ENCODE assay signal across 13 cellular contexts in genomic region chr17:233473-233941, GRCh38. TPM values are rescaled to one million over a fixed set of nuclear protein-coding genes. Genes with fewer than 3 reads are reported as not detected.
DNase-seq lines count a peak whose midpoint lies in the region; ATAC-seq and TF ChIP-seq lines count a peak whose summit lies in the region.
"Had no signal": no experiment of that assay in that cellular context is flagged by ENCODE, and none has a peak within 500 bp of the region (broad histone marks: within the 10 kb centered on the region; RNA-seq: fewer than 3 reads in every experiment).

No MANE protein-coding gene starts in this region.

- no peak overlapping the region for H3K4me2 ChIP-seq in smooth muscle cell
- H3K4me2 ChIP-seq: KMS-11 had no signal

- no peaks in the 10 kb centered on the region for H3K79me2 ChIP-seq in smooth muscle cell (ENCODE audit: low read depth)

- H3K27ac ChIP-seq in esophagus squamous epithelium: peak overlapping the region; percentile 27 to 84 (median 78)
- H3K27ac ChIP-seq in aorta (ENCODE audit: low read depth in 1 of 2, low read length in 2 of 2): no peak overlapping the region
- H3K27ac ChIP-seq in smooth muscle cell (ENCODE audit: low read depth): no peak overlapping the region
- H3K27ac ChIP-seq: KMS-11 had no signal

- ATAC-seq in aorta (ENCODE audit: low FRiP score) (no peak), HG02610 (IDR thresholded peaks at IDR 0.05; ENCODE audit: unreplicated experiment) (no peak)

- no peaks in the 10 kb centered on the region for H4K20me1 ChIP-seq in smooth muscle cell (ENCODE audit: low read depth)

- H3K4me3 Mint-ChIP-seq in nephron progenitor cell: no peak overlapping the region
- H3K4me3 Mint-ChIP-seq: H9 had no signal

- TF ChIP-seq CTCF in esophagus squamous epithelium (IDR thresholded peaks at IDR 0.05): no peak
- TF ChIP-seq CTCF in nephron progenitor cell (IDR thresholded peaks at IDR 0.05): no peak
- TF ChIP-seq CTCF in smooth muscle cell (IDR thresholded peaks at IDR 0.05; ENCODE audit: borderline replicate concordance, insufficient read depth, poor library complexity, severe bottlenecking): no peak
- TF ChIP-seq CTCF in foreskin fibroblast (IDR thresholded peaks at IDR 0.05; ENCODE audit: low read depth, low read length): no peak

- no peaks in the 10 kb centered on the region for H3F3A ChIP-seq in smooth muscle cell (ENCODE audit: low read depth)

- peak overlapping the region; percentile 57 for H3K27ac Mint-ChIP-seq in nephron progenitor cell

- peak; percentile 1 for DNase-seq in activated CD8-positive, alpha-beta memory T cell treated with anti-CD3 and anti-CD28 coated beads, Interleukin-2, amount 50 U/mL, for 4 hours
- no peak for DNase-seq in activated CD8-positive, alpha-beta memory T cell treated with anti-CD3 and anti-CD28 coated beads for 24 hours
- DNase-seq in esophagus squamous epithelium (lab: John Stamatoyannopoulos, UW) (no peak), nephron progenitor cell (no peak), aorta (peak; percentile 44 to 66), smooth muscle cell (lab: John Stamatoyannopoulos, UW; ENCODE audit: unreplicated experiment) (no peak), foreskin fibroblast (no peak)
- DNase-seq: 8988T; activated CD4-positive, alpha-beta T cell treated with anti-CD3 and anti-CD28 coated beads, Interleukin-2, amount 50 U/mL, for 48 hours; activated naive CD4-positive, alpha-beta T cell treated with anti-CD3 and anti-CD28 coated beads, Interleukin-2, amount 50 U/mL, for 16 hours; H9 had no signal

- no peaks in the 10 kb centered on the region for H3K9me3 ChIP-seq in esophagus squamous epithelium
- H3K9me3 ChIP-seq in aorta (ENCODE audit: control insufficient read depth, low read length): no peaks in the 10 kb centered on the region
- H3K9me3 ChIP-seq in smooth muscle cell (replicated peaks; ENCODE audit: low read depth): no peaks in the 10 kb centered on the region

- H3K9ac ChIP-seq in smooth muscle cell (ENCODE audit: low read depth): no peak overlapping the region
- H3K9ac ChIP-seq: KMS-11 had no signal

- H3K27me3 Mint-ChIP-seq in nephron progenitor cell (ENCODE audit: low read depth, poor library complexity): peaks cover 10% of the 10 kb centered on the region

- WGBS in esophagus squamous epithelium, 2 donors: 44 to 55% methylated on average over 4 to 8 of the region's 11 CpGs
- WGBS in aorta, 2 donors: 82 to 85% methylated on average over 11 of the region's 11 CpGs
- WGBS in smooth muscle cell (ENCODE audit: low lambda C conversion rate): 76% methylated on average over 11 of the region's 11 CpGs

- no peaks in the 10 kb centered on the region for H3K36me3 Mint-ChIP-seq in nephron progenitor cell (ENCODE audit: low read depth)

- H3K4me1 Mint-ChIP-seq in nephron progenitor cell: peaks cover 68% of the 10 kb centered on the region

- no peaks in the 10 kb centered on the region for H3K27me3 ChIP-seq in esophagus squamous epithelium
- no peaks in the 10 kb centered on the region for H3K27me3 ChIP-seq in aorta (ENCODE audit: control insufficient read depth in 1 of 2, insufficient read depth in 2 of 2, low read length in 1 of 2)
- no peaks in the 10 kb centered on the region for H3K27me3 ChIP-seq in smooth muscle cell (ENCODE audit: low read depth)

- no peak for TF ChIP-seq POLR2A in esophagus squamous epithelium (IDR thresholded peaks at IDR 0.05)

- H3K9me3 Mint-ChIP-seq in nephron progenitor cell: no peaks in the 10 kb centered on the region
- H3K9me3 Mint-ChIP-seq: H9 had no signal

- intact Hi-C loops in esophagus squamous epithelium (cut with DNase I) (no loop called here), aorta (cut with DNase I) (no loop called here)

- H2AFZ ChIP-seq in smooth muscle cell (ENCODE audit: low read depth): no peak overlapping the region

- H3K36me3 ChIP-seq in esophagus squamous epithelium: no peaks in the 10 kb centered on the region
- H3K36me3 ChIP-seq in aorta (ENCODE audit: control insufficient read depth in 1 of 2, insufficient read depth in 2 of 2, low read length in 1 of 2): no peaks in the 10 kb centered on the region
- no peaks in the 10 kb centered on the region for H3K36me3 ChIP-seq in smooth muscle cell (ENCODE audit: low read depth)

- H3K4me1 ChIP-seq in esophagus squamous epithelium: peaks cover 3 to 26% (median 5%) of the 10 kb centered on the region in 3 donors
- no peaks in the 10 kb centered on the region for H3K4me1 ChIP-seq in aorta (ENCODE audit: control insufficient read depth in 1 of 2, insufficient read depth in 2 of 2, low read length in 2 of 2)
- H3K4me1 ChIP-seq in smooth muscle cell (ENCODE audit: low read depth): no peaks in the 10 kb centered on the region

- H3K4me3 ChIP-seq in esophagus squamous epithelium (peak overlapping the region in 1 of 4 donors; percentile 30), aorta (ENCODE audit: low read length in 2 of 2) (no peak overlapping the region), smooth muscle cell (no peak overlapping the region), foreskin fibroblast (ENCODE audit: low read depth in 1 of 2, low read length in 2 of 2) (no peak overlapping the region)

RNA-seq across cellular contexts. Expression of gene DOC2B, which starts 52.1 kb away (rescaled TPM):
- 10 to 100 TPM in 3 of 4 donors, 1 to 10 TPM in 1; 8.4 to 44.9 (median 26.2) TPM for total RNA-seq in esophagus squamous epithelium
- total RNA-seq in aorta: 10 to 100 TPM; 16.3 to 35.3 TPM
- under 1 TPM; 0.13 to 0.15 TPM for polyA plus RNA-seq in aorta
- total RNA-seq in smooth muscle cell: 0.27 TPM in 2 replicates
- polyA plus RNA-seq in smooth muscle cell: 0.24 and 0.48 TPM in 2 replicates

Comparison
In these comparisons a context has a peak if more than half of its experiments do, and no peak if none do; other contexts are left out.
1. DNase-seq: peak in activated CD8-positive, alpha-beta memory T cell treated with anti-CD3 and anti-CD28 coated beads, Interleukin-2, amount 50 U/mL, for 4 hours (single experiment) and aorta (2 of 2); none in activated CD8-positive, alpha-beta memory T cell treated with anti-CD3 and anti-CD28 coated beads for 24 hours (single experiment), esophagus squamous epithelium (single experiment), nephron progenitor cell (single experiment), smooth muscle cell (single experiment) and foreskin fibroblast (0 of 2).
2. H3K27ac ChIP-seq: peak in esophagus squamous epithelium (4 of 4); none in aorta (0 of 2) and smooth muscle cell (single experiment).